In genomic region chr22:32850591-32851517, GRCh38 we compare ENCODE assay signal across 15 cellular contexts. TPM values are rescaled to one million over a fixed set of nuclear protein-coding genes. Genes with fewer than 3 reads are reported as not detected.
DNase-seq lines count a peak whose midpoint lies in the region; ATAC-seq, FAIRE-seq and TF ChIP-seq lines count a peak whose summit lies in the region.
"Had no signal": no experiment of that assay in that cellular context is flagged by ENCODE, and none has a peak within 500 bp of the region (broad histone marks: within the 10 kb centered on the region; RNA-seq: fewer than 3 reads in every experiment).

No MANE protein-coding gene starts in this region.

- no peak for TF ChIP-seq CTCF in cardiac fibroblast (IDR thresholded peaks at IDR 0.05; ENCODE audit: low read depth, low read length)
- TF ChIP-seq CTCF in pancreas (IDR thresholded peaks at IDR 0.05), result no peak
- no peak for TF ChIP-seq CTCF in upper lobe of right lung (IDR thresholded peaks at IDR 0.05)

- intact Hi-C loops in left ventricle myocardium superior (cut with micrococcal nuclease), result no loop called here
- intact Hi-C loops in pancreas (cut with DNase I), result no loop called here
- intact Hi-C loops in upper lobe of right lung (cut with DNase I), result no loop called here

- in situ Hi-C loops in HAP-1 (cut with MboI; ENCODE audit: low sequenced_read_pairs), result no loop called here

- H3K27ac ChIP-seq in pancreas (no peak overlapping the region), upper lobe of right lung (peak overlapping the region; percentile 78)
- H3K27ac ChIP-seq: epithelial cell of prostate had no signal

- no peaks in the 10 kb centered on the region for H3K4me1 ChIP-seq in pancreas
- peaks cover 78% of the 10 kb centered on the region for H3K4me1 ChIP-seq in upper lobe of right lung
- H3K4me1 ChIP-seq in HAP-1, result no peaks in the 10 kb centered on the region

- H3K4me3 ChIP-seq in cardiac fibroblast (replicated peaks in 1 of 2; ENCODE audit: low read depth in 2 of 2, low read length in 2 of 2) (no peak overlapping the region), pancreas (no peak overlapping the region), upper lobe of right lung (no peak overlapping the region), HAP-1 (no peak overlapping the region), MG63 (no peak overlapping the region)

- ATAC-seq in left ventricle myocardium superior (peak; percentile 56), pancreas (peak in 3 of 4 donors; percentile 37 to 52 (median 48)), upper lobe of right lung (no peak), GM18858 (IDR thresholded peaks at IDR 0.05; ENCODE audit: unreplicated experiment) (no peak)
- ATAC-seq: activated CD8-positive, alpha-beta T cell treated with anti-CD3 and anti-CD28 coated beads, Interleukin-2, amount 10 ng/mL, durations not matched to agents 7 days and 5 days; activated naive CD8-positive, alpha-beta T cell treated with anti-CD3 and anti-CD28 coated beads, Interleukin-2, amount 50 U/mL, for 24 hours; stimulated activated naive B cell treated with anti-CD40 and anti-IgM and Interleukin-4, amounts not matched to agents 10 μg/mL and 1 μg/mL and 100 μg/mL, for 72 hours had no signal

- DNase-seq in cardiac fibroblast (ENCODE audit: low read depth in 2 of 2) (peak; percentile 12 to 73), left ventricle myocardium superior (peak; percentile 93), pancreas (peak in 1 of 6 donors; percentile 33), upper lobe of right lung (no peak), HAP-1 (ENCODE audit: low spot score in 2 of 2) (no peak), MG63 (no peak), NCI-H146 treated with DMSO at 0.1 percent for 48 hours (lab: John Stamatoyannopoulos, UW; ENCODE audit: unreplicated experiment) (no peak)
- DNase-seq: activated CD8-positive, alpha-beta T cell treated with anti-CD3 and anti-CD28 coated beads, Interleukin-2, amount 10 ng/mL, durations not matched to agents 7 days and 5 days; activated naive CD8-positive, alpha-beta T cell treated with anti-CD3 and anti-CD28 coated beads, Interleukin-2, amount 50 U/mL, for 24 hours; DMS153; NCI-H1694 treated with DMSO at 0.1 percent for 48 hours; stimulated activated naive B cell treated with anti-CD40 and anti-IgM and Interleukin-4, amounts not matched to agents 10 μg/mL and 1 μg/mL and 100 μg/mL, for 72 hours had no signal

- H3K36me3 ChIP-seq in pancreas (no peaks in the 10 kb centered on the region), upper lobe of right lung (peaks cover 67% of the 10 kb centered on the region), HAP-1 (replicated peaks) (no peaks in the 10 kb centered on the region), MG63 (peaks cover 6% of the 10 kb centered on the region)

- 65 to 74% methylated on average over 11 of the region's 11 CpGs for WGBS in pancreas, 2 donors

- H3K27me3 ChIP-seq in pancreas, result peaks cover 0 to 18% (median 0%) of the 10 kb centered on the region in 4 donors
- no peaks in the 10 kb centered on the region for H3K27me3 ChIP-seq in upper lobe of right lung
- no peaks in the 10 kb centered on the region for H3K27me3 ChIP-seq in HAP-1 (ENCODE audit: low read depth)
- H3K27me3 ChIP-seq in MG63, result no peaks in the 10 kb centered on the region

- no peak for FAIRE-seq in pancreas (lab: Jason Lieb, UNC)

- H3K9me3 ChIP-seq in pancreas, result no peaks in the 10 kb centered on the region
- no peaks in the 10 kb centered on the region for H3K9me3 ChIP-seq in upper lobe of right lung
- H3K9me3 ChIP-seq in HAP-1, result no peaks in the 10 kb centered on the region
- no peaks in the 10 kb centered on the region for H3K9me3 ChIP-seq in MG63

RNA-seq across cellular contexts. Expression of gene TIMP3, which starts 49.3 kb away (rescaled TPM):
- total RNA-seq in left ventricle myocardium superior, result 256 TPM
- 10 to 100 TPM; 14.0 to 87.0 (median 48.2) TPM for total RNA-seq in pancreas
- polyA plus RNA-seq in pancreas, result 10 to 100 TPM; 17.7 to 51.4 TPM
- total RNA-seq in upper lobe of right lung, result 749 TPM
- 63.3 and 67.5 TPM in 2 replicates for total RNA-seq in MG63 (2014; rRNA removed; shearing (Covaris generic); ENCODE audit: low replicate concordance)
- total RNA-seq: activated CD8-positive, alpha-beta T cell treated with anti-CD3 and anti-CD28 coated beads, Interleukin-2, amount 10 ng/mL, durations not matched to agents 7 days and 5 days; T-helper 1 cell treated with Interleukin-12 subunit alpha and Interleukin-12 subunit beta and Interleukin-4 antibody, amounts not matched to agents 30 ng/mL and 1 ng/mL, for 36 hours had no signal

Comparison
In these comparisons a context has a peak if more than half of its experiments do, and no peak if none do; other contexts are left out.
1. DNase-seq: peak in cardiac fibroblast (2 of 2) and left ventricle myocardium superior (single experiment); none in upper lobe of right lung (single experiment), HAP-1 (0 of 2), MG63 (single experiment) and NCI-H146 treated with DMSO at 0.1 percent for 48 hours (single experiment).
2. ATAC-seq: peak in left ventricle myocardium superior (single experiment) and pancreas (3 of 4); none in upper lobe of right lung (single experiment) and GM18858 (single experiment).